ENCODE assay signal across 26 cellular contexts in the genomic region with DNA sequence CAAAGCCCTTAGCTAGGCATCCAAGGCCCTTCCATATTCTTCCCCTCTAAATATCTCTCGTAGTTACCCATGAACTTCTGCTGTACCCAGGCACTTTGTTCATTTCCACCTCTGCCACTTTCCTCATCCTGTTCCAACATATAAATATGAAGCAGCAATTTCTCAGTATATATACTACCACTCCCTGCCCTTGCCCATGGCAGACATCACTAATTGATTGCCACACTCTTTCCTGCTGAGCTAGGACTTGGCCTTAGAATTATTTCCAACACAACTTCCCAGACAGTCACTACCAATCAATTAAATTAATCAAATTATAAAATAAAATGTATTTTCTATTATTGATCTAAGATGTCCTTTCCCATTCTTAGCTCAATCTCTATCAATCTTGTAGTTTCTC. TPM values are rescaled to one million over a fixed set of nuclear protein-coding genes. Genes with fewer than 3 reads are reported as not detected.
DNase-seq lines count a peak whose midpoint lies in the region; ATAC-seq, FAIRE-seq and TF ChIP-seq lines count a peak whose summit lies in the region.
"Had no signal": no experiment of that assay in that cellular context is flagged by ENCODE, and none has a peak within 500 bp of the region (broad histone marks: within the 10 kb centered on the region; RNA-seq: fewer than 3 reads in every experiment).

No MANE protein-coding gene starts in this region.

- H3K4me1 ChIP-seq in astrocyte (ENCODE audit: insufficient read depth, low read length) (peaks cover 40% of the 10 kb centered on the region), mesenchymal stem cell (ENCODE audit: control insufficient read depth, insufficient read depth, low read depth, low read length) (peaks cover 9% of the 10 kb centered on the region), subcutaneous abdominal adipose tissue (ENCODE audit: control insufficient read depth in 5 of 5, insufficient read depth in 5 of 5, low read length in 5 of 5) (peaks cover 0 to 18% (median 10%) of the 10 kb centered on the region in 5 donors), testis (no peaks in the 10 kb centered on the region)

- H3K27ac ChIP-seq in astrocyte (ENCODE audit: low read depth, low read length) (peak overlapping the region; percentile 80), mesenchymal stem cell (ENCODE audit: low read length, poor library complexity, severe bottlenecking) (peak overlapping the region; percentile 72), subcutaneous abdominal adipose tissue (ENCODE audit: low read depth, low read length) (peak overlapping the region; percentile 50), testis (no peak overlapping the region)
- H3K27ac ChIP-seq: upper lobe of left lung had no signal

- no peaks in the 10 kb centered on the region for H3K9me3 ChIP-seq in astrocyte (ENCODE audit: insufficient read depth, low read depth, low read length)
- H3K9me3 ChIP-seq in mesenchymal stem cell (ENCODE audit: control insufficient read depth, low read length) = no peaks in the 10 kb centered on the region
- no peaks in the 10 kb centered on the region for H3K9me3 ChIP-seq in subcutaneous abdominal adipose tissue (ENCODE audit: control insufficient read depth in 5 of 5, low read length in 5 of 5)
- H3K9me3 ChIP-seq in testis = no peaks in the 10 kb centered on the region
- H3K9me3 ChIP-seq: upper lobe of left lung had no signal

- H2AFZ ChIP-seq in astrocyte (ENCODE audit: low read depth, low read length) = no peak overlapping the region
- H2AFZ ChIP-seq in mesenchymal stem cell (ENCODE audit: low read depth, low read length) = no peak overlapping the region

- peaks cover 5% of the 10 kb centered on the region for H4K20me1 ChIP-seq in astrocyte (ENCODE audit: insufficient read depth, low read length)

- H3K36me3 ChIP-seq in astrocyte (ENCODE audit: insufficient read depth, low read length) = peaks cover 4% of the 10 kb centered on the region
- peaks cover 0 to 3% of the 10 kb centered on the region in 2 experiments for H3K36me3 ChIP-seq in mesenchymal stem cell (ENCODE audit: control insufficient read depth in 1 of 2, insufficient read depth in 2 of 2, low read depth in 1 of 2, low read length in 2 of 2)
- H3K36me3 ChIP-seq in subcutaneous abdominal adipose tissue (ENCODE audit: control insufficient read depth in 5 of 5, insufficient read depth in 5 of 5, low read length in 5 of 5) = no peaks in the 10 kb centered on the region
- H3K36me3 ChIP-seq in testis (ENCODE audit: low read depth, missing control alignments) = no peaks in the 10 kb centered on the region
- H3K36me3 ChIP-seq: upper lobe of left lung had no signal

- H2BK5ac ChIP-seq in mesenchymal stem cell (ENCODE audit: low read depth, low read length, poor library complexity, severe bottlenecking) = no peak overlapping the region

- H3K4me3 Mint-ChIP-seq in activated naive CD4-positive, alpha-beta T cell treated with anti-CD3 and anti-CD28 coated beads, Interleukin-2, amount 50 U/mL, for 24 hours = no peak overlapping the region
- no peak overlapping the region for H3K4me3 Mint-ChIP-seq in astrocyte (ENCODE audit: unreplicated experiment)
- H3K4me3 Mint-ChIP-seq: activated T-cell treated with anti-CD3 and anti-CD28 coated beads, Interleukin-2, amount 50 U/mL, for 72 hours; CD4-positive, CD25-positive, alpha-beta regulatory T cell; T-helper 17 cell had no signal

- FAIRE-seq in astrocyte (lab: Jason Lieb, UNC) = no peak

- TF ChIP-seq POLR2A in testis (IDR thresholded peaks at IDR 0.05) = no peak

- no peak overlapping the region for H3K4me3 ChIP-seq in astrocyte (ENCODE audit: insufficient read depth, low read depth, low read length)
- H3K4me3 ChIP-seq in mesenchymal stem cell (ENCODE audit: insufficient read depth in 1 of 2, low read depth in 1 of 2, low read length in 2 of 2) = peak overlapping the region in 1 of 2 experiments; percentile 12
- H3K4me3 ChIP-seq in subcutaneous abdominal adipose tissue (ENCODE audit: low read depth in 1 of 5, low read length in 5 of 5) = no peak overlapping the region
- no peak overlapping the region for H3K4me3 ChIP-seq in testis
- H3K4me3 ChIP-seq: upper lobe of left lung had no signal

- intact Hi-C loops in testis (cut with DNase I; ENCODE audit: low total_unique reads) = no loop called here

- H3K79me1 ChIP-seq in mesenchymal stem cell (replicated peaks; ENCODE audit: low read length, poor library complexity, severe bottlenecking) = peaks cover 27% of the 10 kb centered on the region

- peaks cover 4% of the 10 kb centered on the region for H3K4me1 Mint-ChIP-seq in activated naive CD4-positive, alpha-beta T cell treated with anti-CD3 and anti-CD28 coated beads, Interleukin-2, amount 50 U/mL, for 24 hours
- H3K4me1 Mint-ChIP-seq in astrocyte (ENCODE audit: low read depth, unreplicated experiment) = peaks cover 16% of the 10 kb centered on the region

- ATAC-seq in GM21528 (IDR thresholded peaks at IDR 0.05; ENCODE audit: low FRiP score, unreplicated experiment) = no peak
- ATAC-seq: activated T-cell treated with anti-CD3 and anti-CD28 coated beads, Interleukin-2, amount 50 U/mL, for 72 hours; T-helper 17 cell had no signal

- peak overlapping the region; percentile 60 for H4K91ac ChIP-seq in mesenchymal stem cell (ENCODE audit: low read length)

- H2BK15ac ChIP-seq in mesenchymal stem cell (ENCODE audit: low read depth, poor library complexity, severe bottlenecking) = no peak overlapping the region

- peak overlapping the region; percentile 58 for H3K9ac ChIP-seq in astrocyte (ENCODE audit: low read length)
- peak overlapping the region; percentile 74 for H3K9ac ChIP-seq in mesenchymal stem cell (ENCODE audit: low read length)
- H3K9ac ChIP-seq in subcutaneous abdominal adipose tissue (ENCODE audit: low read length in 5 of 5) = no peak overlapping the region

- peaks cover 100% of the 10 kb centered on the region for H3K79me2 ChIP-seq in astrocyte (ENCODE audit: insufficient read depth, low read length)

- H3K4ac ChIP-seq in mesenchymal stem cell (ENCODE audit: low read depth in 1 of 2, low read length in 2 of 2) = peak overlapping the region; percentile 73 to 82

- H3K14ac ChIP-seq in mesenchymal stem cell (ENCODE audit: low read length in 2 of 2) = no peak overlapping the region

- H3K18ac ChIP-seq in mesenchymal stem cell (ENCODE audit: low read depth in 1 of 2, low read length in 2 of 2) = peak overlapping the region; percentile 16 to 77

- no peaks in the 10 kb centered on the region for H3K27me3 Mint-ChIP-seq in activated naive CD4-positive, alpha-beta T cell treated with anti-CD3 and anti-CD28 coated beads, Interleukin-2, amount 50 U/mL, for 24 hours
- H3K27me3 Mint-ChIP-seq in astrocyte (ENCODE audit: low read depth, unreplicated experiment) = no peaks in the 10 kb centered on the region
- H3K27me3 Mint-ChIP-seq: CD4-positive, CD25-positive, alpha-beta regulatory T cell; T-helper 17 cell had no signal

- H2BK12ac ChIP-seq in mesenchymal stem cell (ENCODE audit: low read length in 2 of 2) = peak overlapping the region; percentile 51 to 88

- H2AK5ac ChIP-seq in mesenchymal stem cell (ENCODE audit: low read length, severe bottlenecking) = peak overlapping the region; percentile 89

- H3K36me3 Mint-ChIP-seq in activated naive CD4-positive, alpha-beta T cell treated with anti-CD3 and anti-CD28 coated beads, Interleukin-2, amount 50 U/mL, for 24 hours = peaks cover 9% of the 10 kb centered on the region
- no peaks in the 10 kb centered on the region for H3K36me3 Mint-ChIP-seq in astrocyte (ENCODE audit: low read depth, unreplicated experiment)

- no peak for DNase-seq in activated naive CD4-positive, alpha-beta T cell treated with anti-CD3 and anti-CD28 coated beads, Interleukin-2, amount 50 U/mL, for 16 hours
- DNase-seq in astrocyte (ENCODE audit: low read depth) (no peak), mesenchymal stem cell (no peak), UCSD-AML1 (lab: John Stamatoyannopoulos, UW; ENCODE audit: unreplicated experiment) (no peak), testis (no peak)
- DNase-seq: activated CD4-positive, alpha-beta T cell treated with anti-CD3 and anti-CD28 coated beads, Interleukin-2, amount 50 U/mL, for 48 hours; activated CD4-positive, CD25-positive, alpha-beta regulatory T cell treated with anti-CD3 and anti-CD28 coated beads, Interleukin-2, amount 50 U/mL, for 72 hours; activated naive CD4-positive, alpha-beta T cell treated with Interleukin-2 at 50 U/mL for 16 hours; activated T-cell treated with anti-CD3 and anti-CD28 coated beads, Interleukin-2, amount 50 U/mL, for 72 hours; AML-193; CD4-positive, CD25-positive, alpha-beta regulatory T cell; DMS79 treated with DMSO at 0.1 percent for 48 hours; GF-D8; hippocampal formation; KBM-7; NCI-H1092 treated with DMSO at 0.1 percent for 48 hours; NCI-H1694 treated with DMSO at 0.1 percent for 48 hours; NCI-H2171 treated with DMSO at 0.1 percent for 48 hours; NCI-H510A; stimulated activated CD4-positive, alpha-beta T cell treated with anti-CD3 and anti-CD28 coated beads, Interleukin-4, amount 100 ng/mL, for 24 hours; T-helper 17 cell had no signal

- H3K4me2 ChIP-seq in astrocyte (ENCODE audit: low read length) = peak overlapping the region; percentile 66
- H3K4me2 ChIP-seq in mesenchymal stem cell (ENCODE audit: low read length, poor library complexity, severe bottlenecking) = no peak overlapping the region

- TF ChIP-seq CTCF in astrocyte (IDR thresholded peaks at IDR 0.05; ENCODE audit: insufficient read depth, low read depth, low read length) (no peak), testis (IDR thresholded peaks at IDR 0.05) (no peak)

- no peaks in the 10 kb centered on the region for H3K27me3 ChIP-seq in astrocyte (ENCODE audit: insufficient read depth, low read length)
- no peaks in the 10 kb centered on the region for H3K27me3 ChIP-seq in mesenchymal stem cell (ENCODE audit: control insufficient read depth in 1 of 2, insufficient read depth in 1 of 2, low read length in 2 of 2)
- H3K27me3 ChIP-seq in subcutaneous abdominal adipose tissue (ENCODE audit: control insufficient read depth in 5 of 5, insufficient read depth in 4 of 5, low read length in 5 of 5) = no peaks in the 10 kb centered on the region
- no peaks in the 10 kb centered on the region for H3K27me3 ChIP-seq in testis
- H3K27me3 ChIP-seq: upper lobe of left lung had no signal

- peak overlapping the region; percentile 27 for H4K8ac ChIP-seq in mesenchymal stem cell (ENCODE audit: low read length)

- no peaks in the 10 kb centered on the region for H3K9me3 Mint-ChIP-seq in activated naive CD4-positive, alpha-beta T cell treated with anti-CD3 and anti-CD28 coated beads, Interleukin-2, amount 50 U/mL, for 24 hours
- no peaks in the 10 kb centered on the region for H3K9me3 Mint-ChIP-seq in astrocyte (ENCODE audit: unreplicated experiment)
- H3K9me3 Mint-ChIP-seq: activated T-cell treated with anti-CD3 and anti-CD28 coated beads, Interleukin-2, amount 50 U/mL, for 72 hours; CD4-positive, CD25-positive, alpha-beta regulatory T cell had no signal

- peak overlapping the region; percentile 80 for H2BK120ac ChIP-seq in mesenchymal stem cell (ENCODE audit: low read depth, low read length)

- peak overlapping the region in 1 of 2 experiments; percentile 83 for H3K23ac ChIP-seq in mesenchymal stem cell (ENCODE audit: low read length in 2 of 2)

- peak overlapping the region; percentile 48 for H3K27ac Mint-ChIP-seq in activated naive CD4-positive, alpha-beta T cell treated with anti-CD3 and anti-CD28 coated beads, Interleukin-2, amount 50 U/mL, for 24 hours
- H3K27ac Mint-ChIP-seq in astrocyte (ENCODE audit: unreplicated experiment) = no peak overlapping the region
- H3K27ac Mint-ChIP-seq: activated T-cell treated with anti-CD3 and anti-CD28 coated beads, Interleukin-2, amount 50 U/mL, for 72 hours had no signal

- WGBS in mesenchymal stem cell = 96% methylated on average over 1 of the region's 1 CpG
- WGBS in testis, 2 donors = 100% methylated on average over 1 of the region's 1 CpG

RNA-seq across cellular contexts. Expression of gene INSYN2B, which starts 8.5 kb away (rescaled TPM):
- total RNA-seq in astrocyte = 0.10 and 0.36 TPM in 2 replicates
- 10.6 TPM for polyA plus RNA-seq in mesenchymal stem cell (2013, experiment 1 of 2)
- polyA plus RNA-seq in mesenchymal stem cell (2013, experiment 2 of 2) = 10.6 TPM
- 1 to 10 TPM in 1 of 2 donors, under 1 TPM in 1; 0.37 to 2.3 TPM for total RNA-seq in testis
- polyA plus RNA-seq in testis (ENCODE audit: insufficient read depth, low read depth, low replicate concordance) = 1.0 TPM
- total RNA-seq: activated T-cell treated with anti-CD3 and anti-CD28 coated beads, Interleukin-2, amount 50 U/mL, for 72 hours; CD4-positive, CD25-positive, alpha-beta regulatory T cell; OCI-LY7; T-helper 17 cell had no signal

Comparison
In these comparisons a context has a peak if more than half of its experiments do, and no peak if none do; other contexts are left out.
1. H3K27ac ChIP-seq: peak in astrocyte (single experiment), mesenchymal stem cell (single experiment) and subcutaneous abdominal adipose tissue (single experiment); none in testis (0 of 2).
2. H3K9ac ChIP-seq: peak in astrocyte (single experiment) and mesenchymal stem cell (single experiment); none in subcutaneous abdominal adipose tissue (0 of 5).